Comparison of ENCODE assay signal across 22 cellular contexts in the genomic region with DNA sequence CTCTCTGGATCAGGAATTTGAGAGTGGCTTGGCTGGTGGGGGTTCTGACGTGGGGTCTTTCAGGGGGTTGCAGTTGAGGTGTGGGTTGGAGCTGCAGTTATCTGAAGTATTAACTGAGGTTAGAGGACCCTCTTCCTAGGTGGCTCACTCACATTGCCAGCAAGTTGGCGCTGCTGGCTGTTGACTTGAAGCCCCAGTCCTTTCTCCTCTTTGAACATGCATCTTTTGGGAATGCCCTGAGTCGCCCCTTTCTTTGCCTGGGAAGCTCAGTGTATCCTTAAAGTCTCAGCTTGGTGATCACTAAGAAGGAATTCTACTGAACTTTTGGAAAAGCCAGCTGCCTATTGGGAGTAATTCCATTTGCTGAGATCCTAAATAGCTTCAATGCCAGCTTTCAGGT.
"Had no signal": no experiment of that assay in that cellular context is flagged by ENCODE, and none has a peak within 500 bp of the region (broad histone marks: within the 10 kb centered on the region; RNA-seq: fewer than 3 reads in every experiment).

No MANE protein-coding gene starts in this region.

- H3K4me1 ChIP-seq: gastrocnemius medialis, lower lobe of right lung had no signal

- H3K27ac ChIP-seq: coronary artery, dorsolateral prefrontal cortex, esophagus squamous epithelium, gastrocnemius medialis, heart right ventricle, left ventricle myocardium inferior, lower lobe of right lung had no signal

- H3K9me3 ChIP-seq: gastrocnemius medialis, left ventricle myocardium inferior, mucosa of descending colon had no signal

- H3K4me3 ChIP-seq: coronary artery, dorsolateral prefrontal cortex, esophagus squamous epithelium, gastrocnemius medialis, heart right ventricle, left ventricle myocardium inferior, lower lobe of right lung, mucosa of descending colon had no signal

- ATAC-seq: gastrocnemius medialis, heart right ventricle, left colon, left lobe of liver, lower lobe of right lung, mucosa of descending colon had no signal

- H3K27me3 ChIP-seq: dorsolateral prefrontal cortex, esophagus squamous epithelium, gastrocnemius medialis, heart right ventricle had no signal

- H3K36me3 ChIP-seq: esophagus squamous epithelium, gastrocnemius medialis, heart right ventricle, left ventricle myocardium inferior, lower lobe of right lung had no signal

- DNase-seq: dermis blood vessel endothelial cell; dorsolateral prefrontal cortex; effector CD4-positive, alpha-beta T cell; effector memory CD4-positive, alpha-beta T cell; esophagus squamous epithelium; foreskin fibroblast; foreskin melanocyte; gastrocnemius medialis; glutamatergic neuron; head of caudate nucleus; heart right ventricle; hippocampal formation; left colon; left ventricle myocardium inferior; lower lobe of right lung; mammary epithelial cell; mesendoderm; midbrain; mucosa of descending colon; naive B cell had no signal
